8 cellular contexts compared by ENCODE assay signal in genomic region chr19:7928741-7929701, GRCh38. TPM values are rescaled to one million over a fixed set of nuclear protein-coding genes. Genes with fewer than 3 reads are reported as not detected.
A peak's percentile ranks its signal among the peaks of the same experiment; 100 is the strongest.
DNase-seq lines count a peak whose midpoint lies in the region; ATAC-seq and TF ChIP-seq lines count a peak whose summit lies in the region.

No MANE protein-coding gene starts in this region.

- peak overlapping the region; percentile 12 for H3K27ac Mint-ChIP-seq in activated naive CD4-positive, alpha-beta T cell treated with anti-CD3 and anti-CD28 coated beads, Interleukin-2, amount 10 ng/mL, durations not matched to agents 7 days and 5 days
- H3K27ac Mint-ChIP-seq in glutamatergic neuron (ENCODE audit: unreplicated experiment) = no peak overlapping the region

- H3K27ac ChIP-seq in RWPE1 (peak overlapping the region; percentile 95), skin epidermis (peak overlapping the region in 19 of 21 experiments; percentile 19 to 82 (median 67))

- TF ChIP-seq CTCF in AG04449 (IDR thresholded peaks at IDR 0.05; ENCODE audit: insufficient read depth, low read length, missing control alignments) = peak; percentile 48
- TF ChIP-seq CTCF in GM20000 (IDR thresholded peaks at IDR 0.05; ENCODE audit: extremely low read depth, missing control alignments) = no peak
- TF ChIP-seq CTCF in RWPE1 (conservative IDR thresholded peaks at IDR 0.05; ENCODE audit: low read depth) = peak; percentile 48
- TF ChIP-seq CTCF in glutamatergic neuron (IDR thresholded peaks at IDR 0.05; ENCODE audit: partially characterized antibody, unreplicated experiment) = peak; percentile 64

- peaks cover 10% of the 10 kb centered on the region for H3K4me1 Mint-ChIP-seq in activated naive CD4-positive, alpha-beta T cell treated with anti-CD3 and anti-CD28 coated beads, Interleukin-2, amount 10 ng/mL, durations not matched to agents 7 days and 5 days
- H3K4me1 Mint-ChIP-seq in glutamatergic neuron (ENCODE audit: low read depth, unreplicated experiment) = peaks cover 6% of the 10 kb centered on the region

- H3K36me3 Mint-ChIP-seq in activated naive CD4-positive, alpha-beta T cell treated with anti-CD3 and anti-CD28 coated beads, Interleukin-2, amount 10 ng/mL, durations not matched to agents 7 days and 5 days = peaks cover 7% of the 10 kb centered on the region
- no peaks in the 10 kb centered on the region for H3K36me3 Mint-ChIP-seq in glutamatergic neuron (ENCODE audit: unreplicated experiment)

- CTCF ChIA-PET in AG04449 (lab: Yijun Ruan, JAX) (interaction anchor here (0.6 to 4.2 kb wide), 9 partner anchors 8 to 76 kb away, joined by 3 to 43 read pairs (median 6); partner anchors contain the start of genes MAP2K7, SNAPC2 and TIMM44), RWPE1 (lab: Yijun Ruan, JAX) (interaction anchor here (0.5 to 1.5 kb wide), 5 partner anchors 9 to 78 kb away, joined by 3 to 11 read pairs (median 4); partner anchors contain the start of gene TIMM44)
- CTCF ChIA-PET in activated naive CD4-positive, alpha-beta T cell treated with anti-CD3 and anti-CD28 coated beads, Interleukin-2, amount 10 ng/mL, durations not matched to agents 7 days and 5 days (lab: Charles Lee) = interaction anchor here (0.8 to 2.8 kb wide), 9 partner anchors 9 to 140 kb away, joined by 3 to 14 read pairs (median 4); partner anchors contain the start of gene TIMM44

- DNase-seq in AG04449 (ENCODE audit: low read depth, low spot score) = peak; percentile 45
- peak; percentile 73 for DNase-seq in GM20000 (ENCODE audit: low spot score)
- DNase-seq in RWPE1 (ENCODE audit: low spot score) = peak; percentile 58
- DNase-seq in activated naive CD4-positive, alpha-beta T cell treated with anti-CD3 and anti-CD28 coated beads, Interleukin-2, amount 10 ng/mL, durations not matched to agents 7 days and 5 days = peak; percentile 69
- peak; percentile 71 for DNase-seq in glutamatergic neuron

- H3K4me3 ChIP-seq in AG04449 (ENCODE audit: low read depth, low read length) = peak overlapping the region; percentile 6; the same call in 1 of the 2 replicates
- H3K4me3 ChIP-seq in skin epidermis = no peak overlapping the region

- H3K27me3 Mint-ChIP-seq in activated naive CD4-positive, alpha-beta T cell treated with anti-CD3 and anti-CD28 coated beads, Interleukin-2, amount 10 ng/mL, durations not matched to agents 7 days and 5 days = no peaks in the 10 kb centered on the region
- peaks cover 12% of the 10 kb centered on the region for H3K27me3 Mint-ChIP-seq in glutamatergic neuron (ENCODE audit: unreplicated experiment)

- ATAC-seq in GM21737 (IDR thresholded peaks at IDR 0.05; ENCODE audit: unreplicated experiment) (no peak), GM18502 (IDR thresholded peaks at IDR 0.05; ENCODE audit: poor library complexity, unreplicated experiment) (no peak)

- H3K4me3 Mint-ChIP-seq in activated naive CD4-positive, alpha-beta T cell treated with anti-CD3 and anti-CD28 coated beads, Interleukin-2, amount 10 ng/mL, durations not matched to agents 7 days and 5 days = no peak overlapping the region
- no peak overlapping the region for H3K4me3 Mint-ChIP-seq in glutamatergic neuron (ENCODE audit: unreplicated experiment)

- POLR2A ChIA-PET in AG04449 (lab: Yijun Ruan, JAX) (interaction anchor here (0.8 to 1.6 kb wide), 4 partner anchors 8 to 76 kb away, joined by 3 to 10 read pairs (median 4); partner anchors contain the start of genes SNAPC2 and TIMM44), RWPE1 (lab: Yijun Ruan, JAX; ENCODE audit: low non-redundant PET) (interaction anchor here (0.6 to 1.1 kb wide), 2 partner anchors 8 to 13 kb away, joined by 3 to 5 read pairs; no protein-coding TSS in a partner anchor)

- H3K9me3 Mint-ChIP-seq in activated naive CD4-positive, alpha-beta T cell treated with anti-CD3 and anti-CD28 coated beads, Interleukin-2, amount 10 ng/mL, durations not matched to agents 7 days and 5 days = no peaks in the 10 kb centered on the region
- H3K9me3 Mint-ChIP-seq in glutamatergic neuron (ENCODE audit: unreplicated experiment) = peaks cover 11% of the 10 kb centered on the region

RNA-seq across cellular contexts. Expression of gene CTXN1, which starts 3.1 kb away (rescaled TPM):
- 90.6 TPM for total RNA-seq in glutamatergic neuron (ENCODE audit: unreplicated experiment)

RNA-seq across cellular contexts. Expression of gene SNAPC2, which starts 8.9 kb away (rescaled TPM):
- 18.6 TPM for total RNA-seq in glutamatergic neuron (ENCODE audit: unreplicated experiment)

RNA-seq across cellular contexts. Expression of gene TGFBR3L, which starts 14.4 kb away (rescaled TPM):
- 0.69 TPM for total RNA-seq in glutamatergic neuron (ENCODE audit: unreplicated experiment)

RNA-seq across cellular contexts. Expression of gene TIMM44, which starts 14.4 kb away (rescaled TPM):
- total RNA-seq in glutamatergic neuron (ENCODE audit: unreplicated experiment) = 109 TPM

RNA-seq across cellular contexts. Expression of gene MAP2K7, which starts 25.3 kb away (rescaled TPM):
- total RNA-seq in glutamatergic neuron (ENCODE audit: unreplicated experiment) = 44.2 TPM
